Comparison of ENCODE assay signal across 8 cellular contexts in the genomic region with DNA sequence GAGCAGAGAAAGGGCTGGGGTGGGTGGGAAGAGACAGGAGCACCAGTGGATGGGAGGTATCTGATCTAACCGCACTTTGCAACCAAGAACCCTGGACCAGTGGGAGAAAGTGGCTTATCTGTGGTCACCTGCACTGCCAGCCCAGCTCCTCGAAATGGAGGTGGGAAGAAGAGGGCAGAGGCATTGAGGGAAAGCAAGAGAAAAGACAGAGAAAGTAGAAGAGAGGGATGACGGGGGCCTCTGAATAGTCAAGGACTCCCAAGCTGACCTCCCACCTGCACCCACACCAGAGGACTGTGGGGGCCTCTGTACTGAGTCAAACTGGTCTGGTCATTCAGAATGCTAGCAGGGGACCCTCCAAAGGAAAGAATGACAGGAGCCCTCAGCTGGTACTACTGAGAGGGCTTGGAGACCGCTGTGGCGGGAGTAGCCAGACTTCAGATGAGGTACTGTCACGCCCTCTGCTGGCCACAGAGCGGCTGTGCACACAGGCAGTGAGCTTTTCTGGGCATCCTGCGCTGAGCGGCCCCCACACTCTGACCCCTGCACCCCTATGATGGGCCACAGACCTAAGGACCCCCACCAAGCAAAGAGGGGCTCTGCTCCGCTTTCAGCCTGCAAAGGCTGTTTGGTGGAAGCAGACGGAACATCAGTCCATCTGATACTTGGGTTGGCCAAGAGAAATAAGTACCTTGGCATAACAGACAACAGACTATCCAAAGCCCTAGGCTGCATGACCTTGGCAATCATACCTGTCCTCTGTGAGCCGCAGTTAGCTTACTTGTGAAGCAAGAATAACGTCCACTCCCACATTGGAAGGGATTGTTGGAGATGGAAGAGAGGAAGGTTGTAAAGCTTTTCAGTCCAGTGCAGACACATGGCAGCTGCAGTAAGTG.
DNase-seq lines count a peak whose midpoint lies in the region; ATAC-seq and TF ChIP-seq lines count a peak whose summit lies in the region.

No MANE protein-coding gene starts in this region.

- no peaks in the 10 kb centered on the region for H3K9me3 ChIP-seq in OCI-LY7 (ENCODE audit: low read length)
- no peaks in the 10 kb centered on the region for H3K9me3 ChIP-seq in neural progenitor cell (ENCODE audit: low read depth)

- TF ChIP-seq CTCF in OCI-LY7 (conservative IDR thresholded peaks at IDR 0.05; ENCODE audit: low read length) (peak; percentile 91), fibroblast of the aortic adventitia (IDR thresholded peaks at IDR 0.05; ENCODE audit: insufficient read depth, low read length) (peak; percentile 92), neural progenitor cell (IDR thresholded peaks at IDR 0.05) (peak; percentile 88)

- no peaks in the 10 kb centered on the region for H3K9me3 Mint-ChIP-seq in activated T-cell treated with anti-CD3 and anti-CD28 coated beads, Interleukin-2, amount 50 U/mL, for 72 hours
- H3K9me3 Mint-ChIP-seq in neural progenitor cell = no peaks in the 10 kb centered on the region
- H3K9me3 Mint-ChIP-seq in stimulated activated naive CD8-positive, alpha-beta T cell treated with anti-CD3 and anti-CD28 coated beads, Interleukin-15, amount 100 ng/mL, for 72 hours = no peaks in the 10 kb centered on the region

- peak; percentile 30 for DNase-seq in Caki2 (ENCODE audit: low read depth)
- peak; percentile 69 for DNase-seq in OCI-LY7 (ENCODE audit: low spot score)
- DNase-seq in activated T-cell treated with anti-CD3 and anti-CD28 coated beads, Interleukin-2, amount 50 U/mL, for 72 hours = peak; percentile 62 to 63
- DNase-seq in fibroblast of the aortic adventitia (ENCODE audit: low read depth) = peak; percentile 74
- peak; percentile 93 for DNase-seq in neural progenitor cell (ENCODE audit: low spot score)
- DNase-seq in stimulated activated naive CD8-positive, alpha-beta T cell treated with anti-CD3 and anti-CD28 coated beads, Interleukin-15, amount 100 ng/mL, for 72 hours = peak; percentile 59 to 64

- H3K79me2 ChIP-seq in OCI-LY7 (ENCODE audit: insufficient read depth, low read depth, low read length) (no peaks in the 10 kb centered on the region), neural progenitor cell (ENCODE audit: low read depth) (no peaks in the 10 kb centered on the region)

- H3K4me2 ChIP-seq in OCI-LY7 (ENCODE audit: low read length) (no peak overlapping the region), neural progenitor cell (no peak overlapping the region)

- in situ Hi-C loops in Caki2 (cut with HindIII; ENCODE audit: low pct_unique_long_range_greater_than_20kb, low sequenced_read_pairs) = no loop called here

- H3K4me3 ChIP-seq in OCI-LY7 (ENCODE audit: low read depth, low read length, poor library complexity, severe bottlenecking) = no peak overlapping the region
- no peak overlapping the region for H3K4me3 ChIP-seq in fibroblast of the aortic adventitia (ENCODE audit: low read depth, low read length)
- H3K4me3 ChIP-seq in neural progenitor cell = no peak overlapping the region

- no peak overlapping the region for H3K27ac ChIP-seq in OCI-LY7 (ENCODE audit: low read depth, low read length, poor library complexity, severe bottlenecking)
- H3K27ac ChIP-seq in neural progenitor cell = no peak overlapping the region

- H4K20me1 ChIP-seq in OCI-LY7 (ENCODE audit: insufficient read depth, low read length) (no peaks in the 10 kb centered on the region), neural progenitor cell (ENCODE audit: low read depth) (no peaks in the 10 kb centered on the region)

- POLR2A ChIA-PET in OCI-LY7 (lab: Charles Lee) = no interaction called here

- H3F3A ChIP-seq in neural progenitor cell (ENCODE audit: low read depth) = peaks cover 3% of the 10 kb centered on the region

- intact Hi-C loops in OCI-LY7 (cut with micrococcal nuclease; ENCODE audit: unreplicated experiment) = loop anchor here (1.0 kb wide), 1 partner anchor 270 kb away; no protein-coding TSS in a partner anchor

- H3K4me3 Mint-ChIP-seq in activated T-cell treated with anti-CD3 and anti-CD28 coated beads, Interleukin-2, amount 50 U/mL, for 72 hours = no peak overlapping the region
- H3K4me3 Mint-ChIP-seq in neural progenitor cell = no peak overlapping the region
- no peak overlapping the region for H3K4me3 Mint-ChIP-seq in stimulated activated naive CD8-positive, alpha-beta T cell treated with anti-CD3 and anti-CD28 coated beads, Interleukin-15, amount 100 ng/mL, for 72 hours

- H3K27me3 ChIP-seq in neural progenitor cell = no peaks in the 10 kb centered on the region

- H3K4me1 Mint-ChIP-seq in activated T-cell treated with anti-CD3 and anti-CD28 coated beads, Interleukin-2, amount 50 U/mL, for 72 hours (ENCODE audit: low read depth) = no peaks in the 10 kb centered on the region
- peaks cover 28% of the 10 kb centered on the region for H3K4me1 Mint-ChIP-seq in neural progenitor cell
- H3K4me1 Mint-ChIP-seq in stimulated activated naive CD8-positive, alpha-beta T cell treated with anti-CD3 and anti-CD28 coated beads, Interleukin-15, amount 100 ng/mL, for 72 hours = no peaks in the 10 kb centered on the region

- no peak overlapping the region for H3K27ac Mint-ChIP-seq in activated T-cell treated with anti-CD3 and anti-CD28 coated beads, Interleukin-2, amount 50 U/mL, for 72 hours
- H3K27ac Mint-ChIP-seq in neural progenitor cell = no peak overlapping the region
- no peak overlapping the region for H3K27ac Mint-ChIP-seq in stimulated activated naive CD8-positive, alpha-beta T cell treated with anti-CD3 and anti-CD28 coated beads, Interleukin-15, amount 100 ng/mL, for 72 hours

- H3K36me3 ChIP-seq in OCI-LY7 (ENCODE audit: insufficient read depth, low read length) (no peaks in the 10 kb centered on the region), neural progenitor cell (no peaks in the 10 kb centered on the region)

- no peak overlapping the region for H3K9ac ChIP-seq in neural progenitor cell

- H3K9me2 ChIP-seq in OCI-LY7 (ENCODE audit: insufficient read depth, low read length) = no peaks in the 10 kb centered on the region

- CTCF ChIA-PET in OCI-LY7 (lab: Charles Lee; ENCODE audit: unreplicated experiment) = interaction anchor here (0.7 to 0.8 kb wide), 3 partner anchors 27 to 55 kb away, joined by 3 to 5 read pairs (median 4); no protein-coding TSS in a partner anchor

- no peaks in the 10 kb centered on the region for H3K36me3 Mint-ChIP-seq in activated T-cell treated with anti-CD3 and anti-CD28 coated beads, Interleukin-2, amount 50 U/mL, for 72 hours (ENCODE audit: insufficient read depth in 2 of 2)
- no peaks in the 10 kb centered on the region for H3K36me3 Mint-ChIP-seq in neural progenitor cell

- ATAC-seq in HG03354 (IDR thresholded peaks at IDR 0.05; ENCODE audit: poor library complexity, severe bottlenecking, unreplicated experiment) (peak; percentile 53), HG03520 (IDR thresholded peaks at IDR 0.05; ENCODE audit: unreplicated experiment) (no peak)
- ATAC-seq in activated T-cell treated with anti-CD3 and anti-CD28 coated beads, Interleukin-2, amount 50 U/mL, for 72 hours (replicated peaks in 1 of 2) = peak; percentile 67 to 70
- ATAC-seq in stimulated activated naive CD8-positive, alpha-beta T cell treated with anti-CD3 and anti-CD28 coated beads, Interleukin-15, amount 100 ng/mL, for 72 hours = peak; percentile 70

- no peaks in the 10 kb centered on the region for H3K27me3 Mint-ChIP-seq in activated T-cell treated with anti-CD3 and anti-CD28 coated beads, Interleukin-2, amount 50 U/mL, for 72 hours (ENCODE audit: low read depth)
- peaks cover 10% of the 10 kb centered on the region for H3K27me3 Mint-ChIP-seq in neural progenitor cell (ENCODE audit: insufficient read depth, low read depth)
- no peaks in the 10 kb centered on the region for H3K27me3 Mint-ChIP-seq in stimulated activated naive CD8-positive, alpha-beta T cell treated with anti-CD3 and anti-CD28 coated beads, Interleukin-15, amount 100 ng/mL, for 72 hours

- no peak overlapping the region for H2AFZ ChIP-seq in OCI-LY7 (ENCODE audit: low read length)
- H2AFZ ChIP-seq in neural progenitor cell (replicated peaks) = no peak overlapping the region

- H3K4me1 ChIP-seq in OCI-LY7 (ENCODE audit: insufficient read depth, low read length, poor library complexity, severe bottlenecking) = no peaks in the 10 kb centered on the region
- peaks cover 37% of the 10 kb centered on the region for H3K4me1 ChIP-seq in neural progenitor cell

- no TSS peak for BruUV-seq in OCI-LY7 (replicated peaks; lab: Mats Ljungman, UMichigan)

Comparison
In these comparisons a context has a peak if more than half of its experiments do, and no peak if none do; other contexts are left out.
1. DNase-seq: peak in every context shown above with its lines; median percentile 93 in neural progenitor cell; 74 in fibroblast of the aortic adventitia; 69 in OCI-LY7; 62 in activated T-cell treated with anti-CD3 and anti-CD28 coated beads, Interleukin-2, amount 50 U/mL, for 72 hours; 62 in stimulated activated naive CD8-positive, alpha-beta T cell treated with anti-CD3 and anti-CD28 coated beads, Interleukin-15, amount 100 ng/mL, for 72 hours; 30 in Caki2.